Comparison of ENCODE assay signal across 8 cellular contexts in genomic region chr1:155697616-155698015, GRCh38. TPM values are rescaled to one million over a fixed set of nuclear protein-coding genes. Genes with fewer than 3 reads are reported as not detected.
A peak's percentile ranks its signal among the peaks of the same experiment; 100 is the strongest.
DNase-seq lines count a peak whose midpoint lies in the region; ATAC-seq and TF ChIP-seq lines count a peak whose summit lies in the region.
"Not testable (repeated sequence)": the region's sequence is repeated elsewhere in the genome, so short reads cannot be mapped to it uniquely, and the experiment has no call there.

No MANE protein-coding gene starts in this region.

- not testable (repeated sequence) for H2AFZ ChIP-seq in GM23338

- H3K36me3 Mint-ChIP-seq in GM23338 (ENCODE audit: low read depth): peaks cover 48% of the 10 kb centered on the region
- H3K36me3 Mint-ChIP-seq in endodermal cell (ENCODE audit: low read depth): peaks cover 70% of the 10 kb centered on the region
- H3K36me3 Mint-ChIP-seq in neural crest cell (ENCODE audit: low read depth): peaks cover 37% of the 10 kb centered on the region
- peaks cover 20 to 42% of the 10 kb centered on the region in 2 donors for H3K36me3 Mint-ChIP-seq in stimulated activated naive B cell treated with anti-CD40 and anti-IgM and Interleukin-4, amounts not matched to agents 10 μg/mL and 1 μg/mL and 100 μg/mL, for 72 hours

- not testable (repeated sequence) for H3K4me2 ChIP-seq in GM23338; mesendoderm (ENCODE audit: low read length)

- H3K9me3 ChIP-seq in BE2C: not testable (repeated sequence)
- H3K9me3 ChIP-seq in endodermal cell (ENCODE audit: control insufficient read depth, low read length): peaks cover 58% of the 10 kb centered on the region

- not testable (repeated sequence) for H4K20me1 ChIP-seq in GM23338 (replicated peaks; ENCODE audit: insufficient read depth)

- not testable (repeated sequence) for H3K79me1 ChIP-seq in mesendoderm (ENCODE audit: low read length)

- not testable (repeated sequence) for H4K8ac ChIP-seq in mesendoderm (ENCODE audit: low read depth, low read length)

- TF ChIP-seq CTCF in BE2C (IDR thresholded peaks at IDR 0.05; ENCODE audit: low read depth, low read length); GM23338 (conservative IDR thresholded peaks at IDR 0.05; ENCODE audit: low read depth in 2 of 2); endodermal cell (conservative IDR thresholded peaks at IDR 0.05); neural crest cell (conservative IDR thresholded peaks at IDR 0.05): not testable (repeated sequence)

- H3K4me1 Mint-ChIP-seq in GM23338 (peaks cover 36% of the 10 kb centered on the region), endodermal cell (peaks cover 10% of the 10 kb centered on the region), neural crest cell (peaks cover 38% of the 10 kb centered on the region)
- H3K4me1 Mint-ChIP-seq in stimulated activated naive B cell treated with anti-CD40 and anti-IgM and Interleukin-4, amounts not matched to agents 10 μg/mL and 1 μg/mL and 100 μg/mL, for 72 hours: peaks cover 16 to 31% of the 10 kb centered on the region in 2 donors

- H2AK5ac ChIP-seq in mesendoderm (ENCODE audit: low read length): not testable (repeated sequence)

- H3K4me3 ChIP-seq in BE2C (ENCODE audit: low read depth, low read length); GM23338; mesendoderm (ENCODE audit: low read length): not testable (repeated sequence)
- peak overlapping the region; percentile 16 for H3K4me3 ChIP-seq in endodermal cell (ENCODE audit: low read length)

- peaks cover 91% of the 10 kb centered on the region for H3K79me2 ChIP-seq in GM23338 (replicated peaks; ENCODE audit: insufficient read depth)
- peaks cover 50% of the 10 kb centered on the region for H3K79me2 ChIP-seq in mesendoderm (ENCODE audit: control insufficient read depth, insufficient read depth, low read length)

- H3K27me3 ChIP-seq in BE2C; GM23338 (ENCODE audit: insufficient read depth); endodermal cell (ENCODE audit: control insufficient read depth, insufficient read depth, low read length, poor library complexity, severe bottlenecking); mesendoderm (ENCODE audit: insufficient read depth, low read length, poor library complexity): not testable (repeated sequence)

- H3K4ac ChIP-seq in mesendoderm (ENCODE audit: low read depth, low read length): not testable (repeated sequence)

- H2BK120ac ChIP-seq in mesendoderm (ENCODE audit: low read depth, low read length): not testable (repeated sequence)

- not testable (repeated sequence) for H3K9me2 ChIP-seq in GM23338 (ENCODE audit: insufficient read depth)

- not testable (repeated sequence) for H3K4me3 Mint-ChIP-seq in GM23338; endodermal cell; stimulated activated naive B cell treated with anti-CD40 and anti-IgM and Interleukin-4, amounts not matched to agents 10 μg/mL and 1 μg/mL and 100 μg/mL, for 72 hours
- peak overlapping the region; percentile 25 for H3K4me3 Mint-ChIP-seq in neural crest cell

- H2BK15ac ChIP-seq in mesendoderm (replicated peaks; ENCODE audit: low read depth): not testable (repeated sequence)

- peaks cover 22% of the 10 kb centered on the region for H3K9me3 Mint-ChIP-seq in GM23338
- peaks cover 58% of the 10 kb centered on the region for H3K9me3 Mint-ChIP-seq in endodermal cell
- H3K9me3 Mint-ChIP-seq in neural crest cell; stimulated activated naive B cell treated with anti-CD40 and anti-IgM and Interleukin-4, amounts not matched to agents 10 μg/mL and 1 μg/mL and 100 μg/mL, for 72 hours: not testable (repeated sequence)

- not testable (repeated sequence) for H3F3A ChIP-seq in GM23338 (replicated peaks; ENCODE audit: low read depth)

- peak; percentile 19 for DNase-seq in BE2C
- not testable (repeated sequence) for DNase-seq in GM23338 (ENCODE audit: low spot score); endodermal cell; neural crest cell (ENCODE audit: low read depth, low spot score); stimulated activated naive B cell treated with anti-CD40 and anti-IgM and Interleukin-4, amounts not matched to agents 10 μg/mL and 1 μg/mL and 100 μg/mL, for 72 hours
- DNase-seq in SK-N-DZ (ENCODE audit: low spot score): peak; percentile 81
- DNase-seq in amniotic epithelial cell (ENCODE audit: low read depth): peak; percentile 55
- DNase-seq in mesendoderm: peak; percentile 12

- ATAC-seq in GM23338; stimulated activated naive B cell treated with anti-CD40 and anti-IgM and Interleukin-4, amounts not matched to agents 10 μg/mL and 1 μg/mL and 100 μg/mL, for 72 hours (replicated peaks): not testable (repeated sequence)

- H3K36me3 ChIP-seq in BE2C; GM23338 (ENCODE audit: insufficient read depth); mesendoderm (ENCODE audit: control insufficient read depth, insufficient read depth, low read length): not testable (repeated sequence)
- peaks cover 43% of the 10 kb centered on the region for H3K36me3 ChIP-seq in endodermal cell (ENCODE audit: control insufficient read depth, insufficient read depth, low read length)

- not testable (repeated sequence) for H3K27me3 Mint-ChIP-seq in GM23338 (ENCODE audit: insufficient read depth, low read depth, poor library complexity); endodermal cell (ENCODE audit: insufficient read depth); neural crest cell (ENCODE audit: low read depth); stimulated activated naive B cell treated with anti-CD40 and anti-IgM and Interleukin-4, amounts not matched to agents 10 μg/mL and 1 μg/mL and 100 μg/mL, for 72 hours

- H3K18ac ChIP-seq in mesendoderm (ENCODE audit: low read length): not testable (repeated sequence)

- H3K56ac ChIP-seq in mesendoderm (ENCODE audit: low read length): not testable (repeated sequence)

- H3K9ac ChIP-seq in endodermal cell (ENCODE audit: extremely low read depth, low read length, poor library complexity, severe bottlenecking); mesendoderm (ENCODE audit: low read length): not testable (repeated sequence)

- H4K5ac ChIP-seq in mesendoderm (ENCODE audit: low read length): not testable (repeated sequence)

- peak overlapping the region; percentile 80 for H3K27ac ChIP-seq in GM23338 (ENCODE audit: low read depth)
- not testable (repeated sequence) for H3K27ac ChIP-seq in endodermal cell (ENCODE audit: low read depth, low read length); mesendoderm (ENCODE audit: low read depth, low read length)

- H3K23ac ChIP-seq in mesendoderm (ENCODE audit: low read length): not testable (repeated sequence)

- not testable (repeated sequence) for H2BK5ac ChIP-seq in mesendoderm (ENCODE audit: low read length)

- H3K4me1 ChIP-seq in BE2C; endodermal cell (ENCODE audit: control insufficient read depth, insufficient read depth, low read length); mesendoderm (ENCODE audit: control insufficient read depth, low read depth, low read length): not testable (repeated sequence)
- H3K4me1 ChIP-seq in GM23338 (ENCODE audit: insufficient read depth): peaks cover 25% of the 10 kb centered on the region

- 92 to 97% methylated on average over 8 to 11 of the region's 11 CpGs for WGBS in endodermal cell (ENCODE audit: insufficient coverage in 1 of 2, insufficient read length in 1 of 2), 2 experiments
- WGBS in mesendoderm (ENCODE audit: extremely low coverage, insufficient coverage, low lambda C conversion rate): no CpG with 5 or more reads among the region's 11 CpGs

- H3K27ac Mint-ChIP-seq in GM23338 (0 out of 2 replicates have a peak overlapping the region, but pooled peaks have one; percentile 75), neural crest cell (ENCODE audit: unreplicated experiment) (peak overlapping the region; percentile 92)
- not testable (repeated sequence) for H3K27ac Mint-ChIP-seq in endodermal cell
- peak overlapping the region; percentile 60 for H3K27ac Mint-ChIP-seq in stimulated activated naive B cell treated with anti-CD40 and anti-IgM and Interleukin-4, amounts not matched to agents 10 μg/mL and 1 μg/mL and 100 μg/mL, for 72 hours

RNA-seq across cellular contexts. Expression of gene DAP3, which starts 8.7 kb away (rescaled TPM):
- polyA plus RNA-seq in BE2C (2012; ENCODE audit: insufficient read depth, insufficient read length, low read depth): 236 TPM
- 56.0 and 90.1 TPM in 2 replicates for total RNA-seq in GM23338 (2014; rRNA removed; shearing (Covaris generic))
- 88.9 and 89.8 TPM in 2 replicates for polyA plus RNA-seq in GM23338 (2016; fragmentation: Nextera tagmentation; extraction: Ambion mirVana)
- 169 and 190 TPM in 2 replicates for polyA plus RNA-seq in SK-N-DZ (2014; cell fraction: cytosol; rRNA removed)
- polyA plus RNA-seq in SK-N-DZ (2014; cell fraction: nucleus; rRNA removed): 250 and 280 TPM in 2 replicates
- total RNA-seq in endodermal cell (100 to 1,000 TPM; 107 to 112 TPM), neural crest cell (113 and 114 TPM in 2 replicates)
- 89.6 TPM for polyA plus RNA-seq in endodermal cell (2013, experiment 1 of 2)
- polyA plus RNA-seq in endodermal cell (2013, experiment 2 of 2): 82.4 TPM
- 107 TPM for polyA plus RNA-seq in mesendoderm (2013, experiment 1 of 2)
- 109 TPM for polyA plus RNA-seq in mesendoderm (2013, experiment 2 of 2)

RNA-seq across cellular contexts. Expression of gene YY1AP1, which starts 9.0 kb away (rescaled TPM):
- 85.7 TPM for polyA plus RNA-seq in BE2C (2012; ENCODE audit: insufficient read depth, insufficient read length, low read depth)
- 46.4 and 66.5 TPM in 2 replicates for total RNA-seq in GM23338 (2014; rRNA removed; shearing (Covaris generic))
- polyA plus RNA-seq in GM23338 (2016; fragmentation: Nextera tagmentation; extraction: Ambion mirVana): 18.8 and 21.2 TPM in 2 replicates
- polyA plus RNA-seq in SK-N-DZ (2014; cell fraction: cytosol; rRNA removed): 40.0 and 45.8 TPM in 2 replicates
- polyA plus RNA-seq in SK-N-DZ (2014; cell fraction: nucleus; rRNA removed): 51.4 and 73.1 TPM in 2 replicates
- 10 to 100 TPM; 44.2 to 45.8 TPM for total RNA-seq in endodermal cell
- polyA plus RNA-seq in endodermal cell (2013, experiment 1 of 2): 48.3 TPM
- polyA plus RNA-seq in endodermal cell (2013, experiment 2 of 2): 44.9 TPM
- 43.1 TPM for polyA plus RNA-seq in mesendoderm (2013, experiment 1 of 2)
- polyA plus RNA-seq in mesendoderm (2013, experiment 2 of 2): 42.0 TPM
- 53.9 and 54.5 TPM in 2 replicates for total RNA-seq in neural crest cell
